15 cellular contexts compared by ENCODE assay signal in genomic region chr18:59388817-59389216, GRCh38.
"Had no signal": no experiment of that assay in that cellular context is flagged by ENCODE, and none has a peak within 500 bp of the region (broad histone marks: within the 10 kb centered on the region; RNA-seq: fewer than 3 reads in every experiment).

No MANE protein-coding gene starts in this region.

- H3K36me3 ChIP-seq: heart left ventricle, thyroid gland had no signal

- H3K27ac ChIP-seq: heart left ventricle, thyroid gland had no signal

- H3K27me3 ChIP-seq: thyroid gland had no signal

- H3K36me3 Mint-ChIP-seq: activated CD4-positive, alpha-beta memory T cell treated with anti-CD3 and anti-CD28 coated beads for 36 hours; activated naive CD8-positive, alpha-beta T cell treated with anti-CD3 and anti-CD28 coated beads, Interleukin-2, amount 10 ng/mL, durations not matched to agents 7 days and 5 days; brain had no signal

- DNase-seq: activated B cell treated with CpG ODN at 0.5 μM for 24 hours; activated CD4-positive, alpha-beta memory T cell treated with anti-CD3 and anti-CD28 coated beads for 36 hours; activated CD4-positive, alpha-beta T cell treated with anti-CD3 and anti-CD28 coated beads for 4 hours; activated naive CD8-positive, alpha-beta T cell treated with anti-CD3 and anti-CD28 coated beads, Interleukin-2, amount 10 ng/mL, durations not matched to agents 7 days and 5 days; activated T-cell treated with anti-CD3 and anti-CD28 coated beads for 4 hours; anterior cingulate cortex; central memory CD4-positive, alpha-beta T cell; heart left ventricle; left ventricle myocardium superior; stimulated activated CD4-positive, alpha-beta T cell treated with anti-CD3 and anti-CD28 coated beads, Interleukin-12 subunit alpha, Interleukin-12 subunit beta, amount 100 ng/mL, for 4 hours; stimulated activated CD4-positive, alpha-beta T cell treated with anti-CD3 and anti-CD28 coated beads, Interleukin-1b, Interleukin-23, amount 100 ng/mL, for 48 hours; stimulated activated CD8-positive, alpha-beta memory T cell treated with anti-CD3 and anti-CD28 coated beads, Interleukin-4, amount 100 ng/mL, for 48 hours; stimulated activated naive CD4-positive, alpha-beta T cell treated with Interleukin-2 at 50 U/mL for 16 hours; thyroid gland had no signal

- H3K4me1 Mint-ChIP-seq: activated B cell treated with CpG ODN at 0.5 μM for 24 hours; activated naive CD8-positive, alpha-beta T cell treated with anti-CD3 and anti-CD28 coated beads, Interleukin-2, amount 10 ng/mL, durations not matched to agents 7 days and 5 days had no signal

- H3K4me3 Mint-ChIP-seq: activated B cell treated with CpG ODN at 0.5 μM for 24 hours; activated CD4-positive, alpha-beta memory T cell treated with anti-CD3 and anti-CD28 coated beads for 36 hours; activated naive CD8-positive, alpha-beta T cell treated with anti-CD3 and anti-CD28 coated beads, Interleukin-2, amount 10 ng/mL, durations not matched to agents 7 days and 5 days had no signal

- H3K4me3 ChIP-seq: heart left ventricle, thyroid gland had no signal

- H3K9me3 Mint-ChIP-seq: activated B cell treated with CpG ODN at 0.5 μM for 24 hours; activated CD4-positive, alpha-beta memory T cell treated with anti-CD3 and anti-CD28 coated beads for 36 hours; activated naive CD8-positive, alpha-beta T cell treated with anti-CD3 and anti-CD28 coated beads, Interleukin-2, amount 10 ng/mL, durations not matched to agents 7 days and 5 days had no signal

- H3K27ac Mint-ChIP-seq: activated B cell treated with CpG ODN at 0.5 μM for 24 hours; activated CD4-positive, alpha-beta memory T cell treated with anti-CD3 and anti-CD28 coated beads for 36 hours; activated naive CD8-positive, alpha-beta T cell treated with anti-CD3 and anti-CD28 coated beads, Interleukin-2, amount 10 ng/mL, durations not matched to agents 7 days and 5 days had no signal

- H3K4me1 ChIP-seq: heart left ventricle, thyroid gland had no signal

- H3K9me3 ChIP-seq: heart left ventricle, thyroid gland had no signal
